Comparison of ENCODE assay signal across 15 cellular contexts in the genomic region with DNA sequence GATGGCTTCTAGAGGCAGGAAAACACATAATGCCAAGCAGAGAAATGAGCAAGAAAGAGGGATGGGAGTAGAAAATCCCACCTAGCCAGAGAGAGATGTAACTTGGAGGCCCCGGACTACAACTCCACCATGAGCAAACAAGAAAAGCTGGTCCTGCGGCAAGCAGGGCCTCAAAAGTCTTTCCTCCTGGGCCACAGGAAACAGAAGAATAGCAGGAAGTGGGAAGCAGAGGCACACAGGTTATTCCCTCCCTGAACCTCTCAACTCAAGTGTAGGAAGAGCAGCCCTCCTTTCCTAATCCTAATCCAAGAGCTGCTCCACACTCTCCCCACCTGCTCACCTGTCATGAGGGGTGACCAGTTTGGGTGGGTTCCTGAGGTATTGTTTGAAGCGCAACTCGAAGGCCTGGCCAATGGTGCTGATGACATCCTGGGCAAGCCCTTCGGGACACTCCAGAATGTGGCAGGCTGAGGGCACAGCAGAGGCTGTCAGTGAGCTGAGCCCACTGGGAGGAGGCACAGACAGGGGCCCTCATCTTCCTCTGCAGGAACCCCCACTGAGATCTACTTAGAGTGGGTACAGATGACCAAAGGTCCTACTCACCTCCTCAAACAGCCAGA. TPM values are rescaled to one million over a fixed set of nuclear protein-coding genes. Genes with fewer than 3 reads are reported as not detected.
DNase-seq lines count a peak whose midpoint lies in the region; ATAC-seq, FAIRE-seq and TF ChIP-seq lines count a peak whose summit lies in the region.
"Had no signal": no experiment of that assay in that cellular context is flagged by ENCODE, and none has a peak within 500 bp of the region (broad histone marks: within the 10 kb centered on the region; RNA-seq: fewer than 3 reads in every experiment).

No MANE protein-coding gene starts in this region.

- H2AK5ac ChIP-seq in mesenchymal stem cell (ENCODE audit: low read length, severe bottlenecking), result no peak overlapping the region
- H2AK5ac ChIP-seq in H9 (ENCODE audit: insufficient read length, low read length), result no peak overlapping the region

- TF ChIP-seq EP300 in suprapubic skin (IDR thresholded peaks at IDR 0.05), result no peak

- H3K36me3 Mint-ChIP-seq in activated T-cell treated with anti-CD3 and anti-CD28 coated beads, Interleukin-2, amount 50 U/mL, for 24 hours (ENCODE audit: low read depth), result peaks cover 87% of the 10 kb centered on the region
- peaks cover 16% of the 10 kb centered on the region for H3K36me3 Mint-ChIP-seq in astrocyte (ENCODE audit: low read depth, unreplicated experiment)
- peaks cover 42 to 68% (median 55%) of the 10 kb centered on the region in 3 experiments for H3K36me3 Mint-ChIP-seq in H9 (ENCODE audit: insufficient read depth in 1 of 3, low read depth in 3 of 3)

- peak overlapping the region; percentile 68 for H3K27ac Mint-ChIP-seq in activated T-cell treated with anti-CD3 and anti-CD28 coated beads, Interleukin-2, amount 50 U/mL, for 24 hours
- peak overlapping the region; percentile 11 for H3K27ac Mint-ChIP-seq in astrocyte (ENCODE audit: unreplicated experiment)
- no peak overlapping the region; a peak in 1 of 7 replicates for H3K27ac Mint-ChIP-seq in H9

- no peak for FAIRE-seq in astrocyte (lab: Jason Lieb, UNC)

- no peak overlapping the region for H2BK120ac ChIP-seq in mesenchymal stem cell (ENCODE audit: low read depth, low read length)
- no peak overlapping the region for H2BK120ac ChIP-seq in H9 (ENCODE audit: low read depth, low read length, poor library complexity, severe bottlenecking)

- no peak overlapping the region for H2BK15ac ChIP-seq in mesenchymal stem cell (ENCODE audit: low read depth, poor library complexity, severe bottlenecking)
- no peak overlapping the region for H2BK15ac ChIP-seq in H9 (ENCODE audit: low read depth, low read length)

- H3K23me2 ChIP-seq in H9 (ENCODE audit: insufficient read length, low read depth, low read length, poor library complexity, severe bottlenecking), result peaks cover 25% of the 10 kb centered on the region

- peaks cover 46% of the 10 kb centered on the region for H3K4me1 Mint-ChIP-seq in activated T-cell treated with anti-CD3 and anti-CD28 coated beads, Interleukin-2, amount 50 U/mL, for 24 hours (ENCODE audit: low read depth)
- peaks cover 38% of the 10 kb centered on the region for H3K4me1 Mint-ChIP-seq in astrocyte (ENCODE audit: low read depth, unreplicated experiment)
- H3K4me1 Mint-ChIP-seq in H9, result peaks cover 48% of the 10 kb centered on the region in 2 experiments

- WGBS in mesenchymal stem cell, result 94% methylated on average over 5 of the region's 5 CpGs
- WGBS in suprapubic skin, result 74% methylated on average over 5 of the region's 5 CpGs
- 83 to 87% methylated on average over 5 of the region's 5 CpGs for WGBS in aorta, 2 donors
- WGBS in H9 (ENCODE audit: extremely low coverage, insufficient read length, low lambda C conversion rate), result no CpG with 5 or more reads among the region's 5 CpGs

- H2AFZ ChIP-seq in astrocyte (ENCODE audit: low read depth, low read length) (no peak overlapping the region), mesenchymal stem cell (ENCODE audit: low read depth, low read length) (no peak overlapping the region), H9 (ENCODE audit: low read length) (no peak overlapping the region)

- intact Hi-C loops in aorta (cut with DNase I), result loop anchor here in 1 of 2 donors (5.0 kb wide), 1 partner anchor 50 kb away; no protein-coding TSS in a partner anchor

- H3K4me3 ChIP-seq in astrocyte (ENCODE audit: insufficient read depth, low read depth, low read length) (no peak overlapping the region), mesenchymal stem cell (ENCODE audit: insufficient read depth in 1 of 2, low read depth in 1 of 2, low read length in 2 of 2) (no peak overlapping the region), suprapubic skin (no peak overlapping the region), aorta (ENCODE audit: low read length in 2 of 2) (no peak overlapping the region)
- H3K4me3 ChIP-seq: cardiac muscle cell had no signal

- no peak overlapping the region for H4K5ac ChIP-seq in H9 (ENCODE audit: insufficient read length, low read depth, low read length)

- H3K9ac ChIP-seq in astrocyte (ENCODE audit: low read length) (peak overlapping the region; percentile 91), mesenchymal stem cell (ENCODE audit: low read length) (peak overlapping the region; percentile 98), H9 (ENCODE audit: extremely low read depth, insufficient read length, low read length) (no peak overlapping the region)

- no peak overlapping the region for H3K18ac ChIP-seq in mesenchymal stem cell (ENCODE audit: low read depth in 1 of 2, low read length in 2 of 2)
- H3K18ac ChIP-seq in H9 (ENCODE audit: insufficient read length, low read depth, low read length), result no peak overlapping the region

- TF ChIP-seq CTCF in astrocyte (IDR thresholded peaks at IDR 0.05; ENCODE audit: insufficient read depth, low read depth, low read length), result no peak
- TF ChIP-seq CTCF in suprapubic skin (IDR thresholded peaks at IDR 0.05), result no peak
- no peak for TF ChIP-seq CTCF in H9 (conservative IDR thresholded peaks at IDR 0.05)

- TF ChIP-seq POLR2A in suprapubic skin (IDR thresholded peaks at IDR 0.05), result no peak

- ATAC-seq in aorta (ENCODE audit: low FRiP score), result no peak

- no peak overlapping the region for H3T11ph ChIP-seq in H9 (ENCODE audit: low read length)

- H3K56ac ChIP-seq in H9 (ENCODE audit: insufficient read length, low read depth, low read length), result no peak overlapping the region

- H2BK20ac ChIP-seq in H9 (ENCODE audit: low read depth, low read length, poor library complexity, severe bottlenecking), result no peak overlapping the region

- H3K9me3 ChIP-seq in astrocyte (ENCODE audit: insufficient read depth, low read depth, low read length), result no peaks in the 10 kb centered on the region
- no peaks in the 10 kb centered on the region for H3K9me3 ChIP-seq in mesenchymal stem cell (ENCODE audit: control insufficient read depth, low read length)
- H3K9me3 ChIP-seq in suprapubic skin, result no peaks in the 10 kb centered on the region
- no peaks in the 10 kb centered on the region for H3K9me3 ChIP-seq in aorta (ENCODE audit: control insufficient read depth, low read length)
- no peaks in the 10 kb centered on the region for H3K9me3 ChIP-seq in H9 (ENCODE audit: control insufficient read depth, low read depth, low read length)

- peaks cover 74% of the 10 kb centered on the region for H4K20me1 ChIP-seq in astrocyte (ENCODE audit: insufficient read depth, low read length)
- peaks cover 2% of the 10 kb centered on the region for H4K20me1 ChIP-seq in H9 (ENCODE audit: control insufficient read depth, insufficient read depth, insufficient read length)

- H3K79me2 ChIP-seq in astrocyte (ENCODE audit: insufficient read depth, low read length) (peaks cover 78% of the 10 kb centered on the region), H9 (ENCODE audit: insufficient read depth, low read length) (peaks cover 10% of the 10 kb centered on the region; the same call in 1 of the 2 replicates)

- H3K27ac ChIP-seq in astrocyte (ENCODE audit: low read depth, low read length) (no peak overlapping the region), mesenchymal stem cell (ENCODE audit: low read length, poor library complexity, severe bottlenecking) (no peak overlapping the region), suprapubic skin (peak overlapping the region; percentile 3), aorta (ENCODE audit: low read depth in 1 of 2, low read length in 2 of 2) (no peak overlapping the region), H9 (ENCODE audit: insufficient read length, low read depth, low read length) (no peak overlapping the region)
- H3K27ac ChIP-seq: cardiac muscle cell had no signal

- no peak overlapping the region for H3K4me3 Mint-ChIP-seq in activated T-cell treated with anti-CD3 and anti-CD28 coated beads, Interleukin-2, amount 50 U/mL, for 24 hours
- H3K4me3 Mint-ChIP-seq in astrocyte (ENCODE audit: unreplicated experiment) (peak overlapping the region; percentile 93), H9 (no peak overlapping the region)

- no peaks in the 10 kb centered on the region for H3K9me3 Mint-ChIP-seq in activated T-cell treated with anti-CD3 and anti-CD28 coated beads, Interleukin-2, amount 50 U/mL, for 24 hours
- no peaks in the 10 kb centered on the region for H3K9me3 Mint-ChIP-seq in astrocyte (ENCODE audit: unreplicated experiment)
- H3K9me3 Mint-ChIP-seq in H9, result no peaks in the 10 kb centered on the region

- no peak overlapping the region for H3K4ac ChIP-seq in mesenchymal stem cell (ENCODE audit: low read depth in 1 of 2, low read length in 2 of 2)
- H3K4ac ChIP-seq in H9 (ENCODE audit: low read depth, low read length), result no peak overlapping the region

- H3K4me2 ChIP-seq in astrocyte (ENCODE audit: low read length) (peak overlapping the region; percentile 94), mesenchymal stem cell (ENCODE audit: low read length, poor library complexity, severe bottlenecking) (no peak overlapping the region), H9 (ENCODE audit: insufficient read depth, insufficient read length, low read length) (no peak overlapping the region)

- H4K91ac ChIP-seq in mesenchymal stem cell (ENCODE audit: low read length) (no peak overlapping the region), H9 (ENCODE audit: insufficient read length, low read depth, low read length) (no peak overlapping the region)

- no peaks in the 10 kb centered on the region for H3K27me3 Mint-ChIP-seq in activated T-cell treated with anti-CD3 and anti-CD28 coated beads, Interleukin-2, amount 50 U/mL, for 24 hours
- no peaks in the 10 kb centered on the region for H3K27me3 Mint-ChIP-seq in astrocyte (ENCODE audit: low read depth, unreplicated experiment)
- no peaks in the 10 kb centered on the region for H3K27me3 Mint-ChIP-seq in H9 (ENCODE audit: low read depth)

- H2BK5ac ChIP-seq in mesenchymal stem cell (ENCODE audit: low read depth, low read length, poor library complexity, severe bottlenecking), result no peak overlapping the region
- no peak overlapping the region for H2BK5ac ChIP-seq in H9 (ENCODE audit: insufficient read length, low read length)

- DNase-seq in activated T-cell treated with anti-CD3 and anti-CD28 coated beads, Interleukin-2, amount 50 U/mL, for 24 hours, result no peak
- no peak for DNase-seq in activated T-cell treated with anti-CD3 and anti-CD28 coated beads for 4 hours
- no peak for DNase-seq in astrocyte (ENCODE audit: low read depth)
- no peak for DNase-seq in mesenchymal stem cell
- DNase-seq in suprapubic skin (ENCODE audit: low spot score in 2 of 2), result no peak
- DNase-seq in aorta, result no peak
- DNase-seq in H9, result no peak
- DNase-seq in GDM1 (lab: John Stamatoyannopoulos, UW), result no peak
- DNase-seq: activated CD8-positive, alpha-beta memory T cell treated with anti-CD3 and anti-CD28 coated beads, Interleukin-2, amount 50 U/mL, for 48 hours; EL; occipital lobe; stimulated activated CD4-positive, alpha-beta T cell treated with anti-CD3 and anti-CD28 coated beads, Interleukin-2, amount 100 ng/mL, for 24 hours; stimulated activated naive CD4-positive, alpha-beta T cell treated with Interleukin-2 at 50 U/mL for 16 hours; T-helper 9 cell had no signal

- peaks cover 44% of the 10 kb centered on the region for H3K36me3 ChIP-seq in astrocyte (ENCODE audit: insufficient read depth, low read length)
- H3K36me3 ChIP-seq in mesenchymal stem cell (ENCODE audit: control insufficient read depth in 1 of 2, insufficient read depth in 2 of 2, low read depth in 1 of 2, low read length in 2 of 2), result peaks cover 57 to 58% of the 10 kb centered on the region in 2 experiments
- H3K36me3 ChIP-seq in suprapubic skin, result peaks cover 62% of the 10 kb centered on the region
- peaks cover 0 to 15% of the 10 kb centered on the region in 2 donors for H3K36me3 ChIP-seq in aorta (ENCODE audit: control insufficient read depth in 1 of 2, insufficient read depth in 2 of 2, low read length in 1 of 2)

- H3K79me1 ChIP-seq in mesenchymal stem cell (replicated peaks; ENCODE audit: low read length, poor library complexity, severe bottlenecking) (peaks cover 1% of the 10 kb centered on the region), H9 (ENCODE audit: insufficient read depth, low read depth, low read length, poor library complexity, severe bottlenecking) (peaks cover 7% of the 10 kb centered on the region)

- H2BK12ac ChIP-seq in mesenchymal stem cell (ENCODE audit: low read length in 2 of 2) (peak overlapping the region in 1 of 2 experiments; percentile 38), H9 (ENCODE audit: insufficient read length, low read depth, low read length) (no peak overlapping the region)

- no peak overlapping the region for H3K23ac ChIP-seq in mesenchymal stem cell (ENCODE audit: low read length in 2 of 2)
- no peak overlapping the region for H3K23ac ChIP-seq in H9 (ENCODE audit: insufficient read length, low read depth, low read length)

- H3K14ac ChIP-seq in mesenchymal stem cell (ENCODE audit: low read length in 2 of 2) (no peak overlapping the region), H9 (ENCODE audit: insufficient read depth, low read length) (no peak overlapping the region)

- H3K4me1 ChIP-seq in astrocyte (ENCODE audit: insufficient read depth, low read length) (peaks cover 41% of the 10 kb centered on the region), mesenchymal stem cell (ENCODE audit: control insufficient read depth, insufficient read depth, low read depth, low read length) (peaks cover 44% of the 10 kb centered on the region), suprapubic skin (peaks cover 60% of the 10 kb centered on the region), aorta (ENCODE audit: control insufficient read depth in 1 of 2, insufficient read depth in 2 of 2, low read length in 2 of 2) (no peaks in the 10 kb centered on the region), H9 (ENCODE audit: insufficient read depth, low read length) (peaks cover 4% of the 10 kb centered on the region; the same call in 1 of the 2 replicates)

- H4K8ac ChIP-seq in mesenchymal stem cell (ENCODE audit: low read length) (no peak overlapping the region), H9 (replicated peaks; ENCODE audit: insufficient read length, low read depth, low read length) (no peak overlapping the region)

- H3K27me3 ChIP-seq in astrocyte (ENCODE audit: insufficient read depth, low read length), result no peaks in the 10 kb centered on the region
- H3K27me3 ChIP-seq in mesenchymal stem cell (ENCODE audit: control insufficient read depth in 1 of 2, insufficient read depth in 1 of 2, low read length in 2 of 2), result no peaks in the 10 kb centered on the region
- no peaks in the 10 kb centered on the region for H3K27me3 ChIP-seq in suprapubic skin
- no peaks in the 10 kb centered on the region for H3K27me3 ChIP-seq in aorta (ENCODE audit: control insufficient read depth in 1 of 2, insufficient read depth in 2 of 2, low read length in 1 of 2)
- no peaks in the 10 kb centered on the region for H3K27me3 ChIP-seq in H9 (ENCODE audit: insufficient read depth, low read length)
- H3K27me3 ChIP-seq: cardiac muscle cell had no signal

RNA-seq across cellular contexts. Expression of a gene that starts 3.1 kb away (rescaled TPM):
- total RNA-seq in astrocyte (391 and 397 TPM in 2 replicates), suprapubic skin (100 to 1,000 TPM in 1 of 4 donors, 10 to 100 TPM in 3; 54.5 to 102 (median 69.5) TPM), aorta (100 to 1,000 TPM; 165 to 182 TPM), H9 (2021) (168 and 173 TPM in 2 replicates)
- 352 TPM for polyA plus RNA-seq in mesenchymal stem cell (2013, experiment 1 of 2)
- 344 TPM for polyA plus RNA-seq in mesenchymal stem cell (2013, experiment 2 of 2)
- 100 to 1,000 TPM in 1 of 2 donors, 10 to 100 TPM in 1; 39.1 to 179 TPM for polyA plus RNA-seq in aorta

RNA-seq across cellular contexts. Expression of a gene that starts 5.9 kb away (rescaled TPM):
- total RNA-seq in astrocyte, result 20.0 and 21.8 TPM in 2 replicates
- polyA plus RNA-seq in mesenchymal stem cell (2013, experiment 1 of 2), result 16.1 TPM
- polyA plus RNA-seq in mesenchymal stem cell (2013, experiment 2 of 2), result 15.3 TPM
- 10 to 100 TPM; 34.2 to 46.7 (median 35.3) TPM for total RNA-seq in suprapubic skin
- 10 to 100 TPM; 17.3 to 23.6 TPM for total RNA-seq in aorta
- polyA plus RNA-seq in aorta, result 10 to 100 TPM; 11.6 to 16.6 TPM
- 38.7 and 39.5 TPM in 2 replicates for total RNA-seq in H9 (2021)

RNA-seq across cellular contexts. Expression of a gene that starts 7.0 kb away (rescaled TPM):
- 36.5 and 37.9 TPM in 2 replicates for total RNA-seq in astrocyte
- polyA plus RNA-seq in mesenchymal stem cell (2013, experiment 1 of 2), result 48.2 TPM
- polyA plus RNA-seq in mesenchymal stem cell (2013, experiment 2 of 2), result 48.8 TPM
- 10 to 100 TPM; 37.8 to 55.4 (median 49.7) TPM for total RNA-seq in suprapubic skin
- 10 to 100 TPM; 19.3 to 25.5 TPM for total RNA-seq in aorta
- 10 to 100 TPM; 38.9 to 58.9 TPM for polyA plus RNA-seq in aorta
- total RNA-seq in H9 (2021), result 279 and 283 TPM in 2 replicates

RNA-seq across cellular contexts. Expression of a gene that starts 11.5 kb away (rescaled TPM):
- total RNA-seq in astrocyte (89.2 and 96.4 TPM in 2 replicates), suprapubic skin (10 to 100 TPM; 41.4 to 67.4 (median 61.3) TPM), aorta (100 to 1,000 TPM; 106 to 119 TPM), H9 (2021) (21.6 and 22.5 TPM in 2 replicates)
- 69.2 TPM for polyA plus RNA-seq in mesenchymal stem cell (2013, experiment 1 of 2)
- 66.7 TPM for polyA plus RNA-seq in mesenchymal stem cell (2013, experiment 2 of 2)
- 100 to 1,000 TPM in 1 of 2 donors, 10 to 100 TPM in 1; 95.3 to 169 TPM for polyA plus RNA-seq in aorta

RNA-seq across cellular contexts. Expression of a gene that starts 15.7 kb away (rescaled TPM):
- total RNA-seq in astrocyte, result 46.6 and 51.5 TPM in 2 replicates
- polyA plus RNA-seq in mesenchymal stem cell (2013, experiment 1 of 2), result 26.7 TPM
- polyA plus RNA-seq in mesenchymal stem cell (2013, experiment 2 of 2), result 26.3 TPM
- total RNA-seq in suprapubic skin, result 10 to 100 TPM; 42.0 to 59.7 (median 52.3) TPM
- 10 to 100 TPM; 14.5 to 17.6 TPM for total RNA-seq in aorta
- 10 to 100 TPM; 23.8 to 24.2 TPM for polyA plus RNA-seq in aorta
- total RNA-seq in H9 (2021), result 97.0 and 102 TPM in 2 replicates

Comparison
In these comparisons a context has a peak if more than half of its experiments do, and no peak if none do; other contexts are left out.
1. H3K27ac Mint-ChIP-seq: peak in activated T-cell treated with anti-CD3 and anti-CD28 coated beads, Interleukin-2, amount 50 U/mL, for 24 hours (single experiment) and astrocyte (single experiment); none in H9 (0 of 3).